11 cellular contexts compared by ENCODE assay signal in the genomic region with DNA sequence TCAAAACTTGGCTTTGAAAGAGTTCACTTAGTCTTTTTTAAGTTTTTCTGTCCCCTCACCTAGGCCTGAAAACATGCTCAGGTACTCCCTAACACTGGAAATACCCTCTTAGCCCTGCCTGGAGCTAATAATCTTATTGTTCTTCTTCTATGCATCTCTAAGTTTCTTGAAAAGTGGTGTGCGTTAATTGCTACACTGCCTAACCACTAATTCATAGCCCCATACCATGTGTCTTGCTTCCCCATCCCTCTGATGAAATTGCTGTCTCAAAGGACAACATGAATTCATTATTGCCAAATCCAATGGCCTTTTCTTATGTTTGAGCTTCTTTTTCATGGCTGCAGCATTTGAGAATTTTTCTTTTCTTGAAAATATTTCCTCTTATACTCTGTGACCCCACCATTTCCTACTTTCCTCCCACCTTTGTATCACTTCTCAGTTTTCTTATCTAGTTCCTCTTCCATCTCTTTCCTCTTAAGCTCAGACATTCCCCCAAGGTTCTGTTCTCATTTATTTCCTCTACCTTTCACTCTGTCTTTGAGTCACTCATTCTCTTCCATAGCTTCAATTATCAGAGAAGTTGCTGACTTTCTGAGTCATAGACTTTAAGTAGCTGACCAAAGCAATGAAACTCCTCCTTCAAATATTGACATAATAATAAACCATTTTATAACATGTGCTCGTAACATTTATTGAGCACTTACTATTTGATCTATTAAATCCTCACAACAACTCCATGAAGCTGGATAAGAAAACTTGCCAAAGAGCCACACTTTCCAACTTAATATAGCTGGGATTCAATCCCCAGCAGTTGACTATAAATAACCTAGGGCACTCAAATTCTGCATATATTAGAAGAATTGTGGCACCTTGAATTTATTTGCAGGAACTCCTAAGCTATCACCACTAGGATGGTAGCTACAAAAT. TPM values are rescaled to one million over a fixed set of nuclear protein-coding genes. Genes with fewer than 3 reads are reported as not detected.
DNase-seq lines count a peak whose midpoint lies in the region; ATAC-seq lines count a peak whose summit lies in the region.
"Had no signal": no experiment of that assay in that cellular context is flagged by ENCODE, and none has a peak within 500 bp of the region (broad histone marks: within the 10 kb centered on the region; RNA-seq: fewer than 3 reads in every experiment).

No MANE protein-coding gene starts in this region.

- peak overlapping the region; percentile 6 for H3K27ac Mint-ChIP-seq in activated naive CD8-positive, alpha-beta T cell treated with anti-CD3 and anti-CD28 coated beads for 36 hours
- H3K27ac Mint-ChIP-seq in activated CD8-positive, alpha-beta memory T cell treated with anti-CD3 and anti-CD28 coated beads, Interleukin-2, amount 10 ng/mL, durations not matched to agents 7 days and 5 days, result no peak overlapping the region

- ATAC-seq in GM21529 (IDR thresholded peaks at IDR 0.05; ENCODE audit: unreplicated experiment) (peak; percentile 81), HG03575 (IDR thresholded peaks at IDR 0.05; ENCODE audit: extremely low read depth, insufficient number of reproducible peaks, low FRiP score, unreplicated experiment) (peak; percentile 60)
- no peak for ATAC-seq in activated CD8-positive, alpha-beta memory T cell treated with anti-CD3 and anti-CD28 coated beads, Interleukin-2, amount 10 ng/mL, durations not matched to agents 7 days and 5 days

- H3K27me3 Mint-ChIP-seq in activated naive CD8-positive, alpha-beta T cell treated with anti-CD3 and anti-CD28 coated beads for 36 hours, result no peaks in the 10 kb centered on the region
- no peaks in the 10 kb centered on the region for H3K27me3 Mint-ChIP-seq in activated CD8-positive, alpha-beta memory T cell treated with anti-CD3 and anti-CD28 coated beads, Interleukin-2, amount 10 ng/mL, durations not matched to agents 7 days and 5 days

- CTCF ChIA-PET in activated CD8-positive, alpha-beta memory T cell treated with anti-CD3 and anti-CD28 coated beads, Interleukin-2, amount 10 ng/mL, durations not matched to agents 7 days and 5 days (lab: Charles Lee), result interaction anchor here (1.1 to 2.0 kb wide), 3 partner anchors 9 to 23 kb away, joined by 4 to 7 read pairs (median 4); no protein-coding TSS in a partner anchor

- H3K36me3 Mint-ChIP-seq in activated naive CD8-positive, alpha-beta T cell treated with anti-CD3 and anti-CD28 coated beads for 36 hours, result no peaks in the 10 kb centered on the region
- H3K36me3 Mint-ChIP-seq in activated CD8-positive, alpha-beta memory T cell treated with anti-CD3 and anti-CD28 coated beads, Interleukin-2, amount 10 ng/mL, durations not matched to agents 7 days and 5 days, result peaks cover 3% of the 10 kb centered on the region

- peaks cover 14% of the 10 kb centered on the region for H3K4me1 Mint-ChIP-seq in activated naive CD8-positive, alpha-beta T cell treated with anti-CD3 and anti-CD28 coated beads for 36 hours
- peaks cover 2% of the 10 kb centered on the region for H3K4me1 Mint-ChIP-seq in activated CD8-positive, alpha-beta memory T cell treated with anti-CD3 and anti-CD28 coated beads, Interleukin-2, amount 10 ng/mL, durations not matched to agents 7 days and 5 days

- DNase-seq in EL (peak; percentile 33), NCI-H1436 (lab: John Stamatoyannopoulos, UW) (no peak), NCI-H345 (lab: John Stamatoyannopoulos, UW) (no peak), GOT3 (lab: John Stamatoyannopoulos, UW) (no peak)
- DNase-seq in activated naive CD8-positive, alpha-beta T cell treated with anti-CD3 and anti-CD28 coated beads for 36 hours, result no peak
- DNase-seq in activated CD8-positive, alpha-beta memory T cell treated with anti-CD3 and anti-CD28 coated beads, Interleukin-2, amount 10 ng/mL, durations not matched to agents 7 days and 5 days, result no peak
- DNase-seq: activated T-cell treated with anti-CD3 and anti-CD28 coated beads, Interleukin-2, amount 50 U/mL, for 48 hours; H7 had no signal

- H3K9me3 Mint-ChIP-seq in activated naive CD8-positive, alpha-beta T cell treated with anti-CD3 and anti-CD28 coated beads for 36 hours, result peaks cover 4% of the 10 kb centered on the region
- no peaks in the 10 kb centered on the region for H3K9me3 Mint-ChIP-seq in activated CD8-positive, alpha-beta memory T cell treated with anti-CD3 and anti-CD28 coated beads, Interleukin-2, amount 10 ng/mL, durations not matched to agents 7 days and 5 days (ENCODE audit: low read depth)

- H3K4me3 Mint-ChIP-seq in activated naive CD8-positive, alpha-beta T cell treated with anti-CD3 and anti-CD28 coated beads for 36 hours, result no peak overlapping the region
- no peak overlapping the region for H3K4me3 Mint-ChIP-seq in activated CD8-positive, alpha-beta memory T cell treated with anti-CD3 and anti-CD28 coated beads, Interleukin-2, amount 10 ng/mL, durations not matched to agents 7 days and 5 days

RNA-seq across cellular contexts. Expression of gene ATP6V1G3, which starts 35.5 kb away (rescaled TPM):
- not detected for total RNA-seq in activated naive CD8-positive, alpha-beta T cell treated with anti-CD3 and anti-CD28 coated beads for 36 hours
- total RNA-seq in activated CD8-positive, alpha-beta memory T cell treated with anti-CD3 and anti-CD28 coated beads, Interleukin-2, amount 10 ng/mL, durations not matched to agents 7 days and 5 days, result not detected
- total RNA-seq: H7, lung microvascular endothelial cell had no signal
